Comparison of ENCODE assay signal across 18 cellular contexts in the genomic region with DNA sequence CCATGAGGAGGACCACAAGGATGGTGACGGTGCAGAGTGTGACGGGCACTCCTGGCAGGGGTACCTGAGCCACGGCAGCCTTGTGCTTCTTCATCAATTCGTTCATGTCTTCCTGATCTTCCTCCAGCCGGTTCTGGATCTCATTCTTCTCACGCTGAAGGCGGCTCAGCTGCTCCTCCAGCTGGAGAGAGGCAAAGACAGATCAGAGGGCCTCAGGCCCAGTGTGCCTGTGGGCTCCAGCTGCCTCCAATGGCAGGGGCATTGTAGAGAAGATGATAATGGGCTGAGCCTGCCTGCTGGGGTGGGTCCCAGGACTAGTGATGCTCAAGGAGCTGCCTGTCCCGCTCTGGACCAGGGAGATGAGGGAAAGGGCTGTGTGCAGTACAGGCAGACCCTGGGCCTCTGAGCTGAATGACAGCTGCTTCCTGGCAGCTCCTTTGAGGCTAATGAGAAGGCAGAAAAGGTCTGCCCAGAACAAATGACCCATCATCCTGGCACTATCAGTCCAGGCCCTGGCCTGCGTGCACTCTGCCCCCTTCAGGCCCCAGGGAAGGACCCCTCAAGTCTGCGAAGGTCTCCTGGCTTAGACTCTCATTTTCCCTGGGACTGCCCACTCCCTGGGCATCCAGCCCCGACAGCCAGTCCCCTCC. TPM values are rescaled to one million over a fixed set of nuclear protein-coding genes. Genes with fewer than 3 reads are reported as not detected.
DNase-seq lines count a peak whose midpoint lies in the region; ATAC-seq and TF ChIP-seq lines count a peak whose summit lies in the region.
"Had no signal": no experiment of that assay in that cellular context is flagged by ENCODE, and none has a peak within 500 bp of the region (broad histone marks: within the 10 kb centered on the region; RNA-seq: fewer than 3 reads in every experiment).

No MANE protein-coding gene starts in this region.

- H3K4me1 ChIP-seq in osteoblast (ENCODE audit: insufficient read depth, low read length): no peaks in the 10 kb centered on the region
- H3K4me1 ChIP-seq: parathyroid adenoma, spleen, stomach had no signal

- H3K36me3 ChIP-seq in osteoblast (ENCODE audit: insufficient read depth, low read length): peaks cover 50% of the 10 kb centered on the region

- H4K20me1 ChIP-seq in osteoblast (ENCODE audit: insufficient read depth, low read length): no peaks in the 10 kb centered on the region

- peak; percentile 12 for ATAC-seq in activated naive CD8-positive, alpha-beta T cell treated with anti-CD3 and anti-CD28 coated beads, Interleukin-2, amount 50 U/mL, for 24 hours
- ATAC-seq in omental fat pad (ENCODE audit: low FRiP score): no peak
- ATAC-seq: esophagus mucosa, PC-3 had no signal

- no peaks in the 10 kb centered on the region for H3K9me3 Mint-ChIP-seq in activated naive CD8-positive, alpha-beta T cell treated with anti-CD3 and anti-CD28 coated beads, Interleukin-2, amount 50 U/mL, for 24 hours
- H3K9me3 Mint-ChIP-seq in activated naive CD8-positive, alpha-beta T cell treated with anti-CD3 and anti-CD28 coated beads for 36 hours: no peaks in the 10 kb centered on the region
- H3K9me3 Mint-ChIP-seq: activated T-helper 1 cell treated with anti-CD3 and anti-CD28 coated beads, Interleukin-12 subunit alpha, Interleukin-12 subunit beta, Interleukin-2, Interleukin-4 antibody, amounts not matched to agents 30 ng/mL and 10 ng/mL and 1 ng/mL, durations not matched to agents 14 hours and 24 hours and 36 hours had no signal

- no peak overlapping the region for H3K27ac ChIP-seq in VCaP
- H3K27ac ChIP-seq in substantia nigra (ENCODE audit: low read depth, low read length, poor library complexity, severe bottlenecking): peak overlapping the region; percentile 67
- H3K27ac ChIP-seq in osteoblast (ENCODE audit: low read depth, low read length): no peak overlapping the region
- H3K27ac ChIP-seq: parathyroid adenoma, spleen had no signal

- no peaks in the 10 kb centered on the region for H3K4me1 Mint-ChIP-seq in activated naive CD8-positive, alpha-beta T cell treated with anti-CD3 and anti-CD28 coated beads, Interleukin-2, amount 50 U/mL, for 24 hours
- no peaks in the 10 kb centered on the region for H3K4me1 Mint-ChIP-seq in activated naive CD8-positive, alpha-beta T cell treated with anti-CD3 and anti-CD28 coated beads for 36 hours

- no peaks in the 10 kb centered on the region for H3K27me3 Mint-ChIP-seq in activated naive CD8-positive, alpha-beta T cell treated with anti-CD3 and anti-CD28 coated beads, Interleukin-2, amount 50 U/mL, for 24 hours
- H3K27me3 Mint-ChIP-seq in activated naive CD8-positive, alpha-beta T cell treated with anti-CD3 and anti-CD28 coated beads for 36 hours: no peaks in the 10 kb centered on the region

- no peak overlapping the region for H3K4me2 ChIP-seq in osteoblast (ENCODE audit: insufficient read depth, low read length)

- TF ChIP-seq CTCF in VCaP (conservative IDR thresholded peaks at IDR 0.05): peak; percentile 15; the same call in 1 of the 2 replicates
- TF ChIP-seq CTCF in omental fat pad (IDR thresholded peaks at IDR 0.05): no peak
- no peak for TF ChIP-seq CTCF in osteoblast (IDR thresholded peaks at IDR 0.05; ENCODE audit: extremely low read depth, low read depth, low read length)

- H3K4me3 Mint-ChIP-seq in activated naive CD8-positive, alpha-beta T cell treated with anti-CD3 and anti-CD28 coated beads, Interleukin-2, amount 50 U/mL, for 24 hours: no peak overlapping the region
- H3K4me3 Mint-ChIP-seq in activated naive CD8-positive, alpha-beta T cell treated with anti-CD3 and anti-CD28 coated beads for 36 hours: no peak overlapping the region
- H3K4me3 Mint-ChIP-seq: activated T-helper 1 cell treated with anti-CD3 and anti-CD28 coated beads, Interleukin-12 subunit alpha, Interleukin-12 subunit beta, Interleukin-2, Interleukin-4 antibody, amounts not matched to agents 30 ng/mL and 10 ng/mL and 1 ng/mL, durations not matched to agents 14 hours and 24 hours and 36 hours had no signal

- H3K79me2 ChIP-seq in osteoblast (ENCODE audit: insufficient read depth, low read length): no peaks in the 10 kb centered on the region
- H3K79me2 ChIP-seq: parathyroid adenoma had no signal

- no peak overlapping the region for H3K4me3 ChIP-seq in osteoblast (ENCODE audit: insufficient read depth, low read length)
- H3K4me3 ChIP-seq: heart right ventricle, spleen, stomach had no signal

- no peaks in the 10 kb centered on the region for H3K27me3 ChIP-seq in osteoblast (ENCODE audit: insufficient read depth, low read length)
- H3K27me3 ChIP-seq: heart right ventricle, spleen, stomach had no signal

- no peaks in the 10 kb centered on the region for H3K9me3 ChIP-seq in osteoblast (ENCODE audit: low read depth, low read length)
- H3K9me3 ChIP-seq: heart right ventricle, spleen, stomach had no signal

- intact Hi-C loops in head of caudate nucleus (cut with DNase I): no loop called here

- no peak for DNase-seq in activated naive CD8-positive, alpha-beta T cell treated with anti-CD3 and anti-CD28 coated beads, Interleukin-2, amount 50 U/mL, for 24 hours
- DNase-seq in activated naive CD8-positive, alpha-beta T cell treated with anti-CD3 and anti-CD28 coated beads for 36 hours: no peak
- DNase-seq in head of caudate nucleus (peak in 41 of 42 donors; percentile 29 to 87 (median 65)), substantia nigra (lab: John Stamatoyannopoulos, UW) (peak in 32 of 49 donors; percentile 12 to 64 (median 42)), omental fat pad (ENCODE audit: low spot score) (no peak), osteoblast (ENCODE audit: insufficient read length, low spot score, missing footprints) (no peak)
- no peak for DNase-seq in stimulated activated CD4-positive, alpha-beta T cell treated with anti-CD3 and anti-CD28 coated beads, Interleukin-4, amount 100 ng/mL, for 1 hour
- DNase-seq: aorta, heart right ventricle, KBM-7, NCI-H1048, PC-3, spleen, stomach had no signal

- H2AFZ ChIP-seq in osteoblast (ENCODE audit: low read length): no peak overlapping the region
- H2AFZ ChIP-seq: parathyroid adenoma had no signal

- H3K27ac Mint-ChIP-seq in activated naive CD8-positive, alpha-beta T cell treated with anti-CD3 and anti-CD28 coated beads, Interleukin-2, amount 50 U/mL, for 24 hours: no peak overlapping the region
- no peak overlapping the region for H3K27ac Mint-ChIP-seq in activated naive CD8-positive, alpha-beta T cell treated with anti-CD3 and anti-CD28 coated beads for 36 hours
- H3K27ac Mint-ChIP-seq: activated T-helper 1 cell treated with anti-CD3 and anti-CD28 coated beads, Interleukin-12 subunit alpha, Interleukin-12 subunit beta, Interleukin-2, Interleukin-4 antibody, amounts not matched to agents 30 ng/mL and 10 ng/mL and 1 ng/mL, durations not matched to agents 14 hours and 24 hours and 36 hours had no signal

- H3K36me3 Mint-ChIP-seq in activated naive CD8-positive, alpha-beta T cell treated with anti-CD3 and anti-CD28 coated beads, Interleukin-2, amount 50 U/mL, for 24 hours (ENCODE audit: low read depth): peaks cover 5% of the 10 kb centered on the region
- H3K36me3 Mint-ChIP-seq in activated naive CD8-positive, alpha-beta T cell treated with anti-CD3 and anti-CD28 coated beads for 36 hours: peaks cover 7% of the 10 kb centered on the region

RNA-seq across cellular contexts. Expression of gene PIPOX, which starts 47.9 kb away (rescaled TPM):
- total RNA-seq in activated naive CD8-positive, alpha-beta T cell treated with anti-CD3 and anti-CD28 coated beads for 36 hours: 1 to 10 TPM; 1.3 to 2.0 TPM
- 1 to 10 TPM in 2 of 4 donors, under 1 TPM in 2; 0.82 to 4.9 (median 1.6) TPM for total RNA-seq in omental fat pad
- total RNA-seq in osteoblast: 1.4 and 1.8 TPM in 2 replicates

Comparison
In these comparisons a context has a peak if more than half of its experiments do, and no peak if none do; other contexts are left out.
1. DNase-seq: peak in head of caudate nucleus (41 of 42) and substantia nigra (32 of 49); none in activated naive CD8-positive, alpha-beta T cell treated with anti-CD3 and anti-CD28 coated beads, Interleukin-2, amount 50 U/mL, for 24 hours (single experiment), activated naive CD8-positive, alpha-beta T cell treated with anti-CD3 and anti-CD28 coated beads for 36 hours (single experiment), omental fat pad (single experiment), osteoblast (single experiment) and stimulated activated CD4-positive, alpha-beta T cell treated with anti-CD3 and anti-CD28 coated beads, Interleukin-4, amount 100 ng/mL, for 1 hour (single experiment).